8 cellular contexts compared by ENCODE assay signal in the genomic region with DNA sequence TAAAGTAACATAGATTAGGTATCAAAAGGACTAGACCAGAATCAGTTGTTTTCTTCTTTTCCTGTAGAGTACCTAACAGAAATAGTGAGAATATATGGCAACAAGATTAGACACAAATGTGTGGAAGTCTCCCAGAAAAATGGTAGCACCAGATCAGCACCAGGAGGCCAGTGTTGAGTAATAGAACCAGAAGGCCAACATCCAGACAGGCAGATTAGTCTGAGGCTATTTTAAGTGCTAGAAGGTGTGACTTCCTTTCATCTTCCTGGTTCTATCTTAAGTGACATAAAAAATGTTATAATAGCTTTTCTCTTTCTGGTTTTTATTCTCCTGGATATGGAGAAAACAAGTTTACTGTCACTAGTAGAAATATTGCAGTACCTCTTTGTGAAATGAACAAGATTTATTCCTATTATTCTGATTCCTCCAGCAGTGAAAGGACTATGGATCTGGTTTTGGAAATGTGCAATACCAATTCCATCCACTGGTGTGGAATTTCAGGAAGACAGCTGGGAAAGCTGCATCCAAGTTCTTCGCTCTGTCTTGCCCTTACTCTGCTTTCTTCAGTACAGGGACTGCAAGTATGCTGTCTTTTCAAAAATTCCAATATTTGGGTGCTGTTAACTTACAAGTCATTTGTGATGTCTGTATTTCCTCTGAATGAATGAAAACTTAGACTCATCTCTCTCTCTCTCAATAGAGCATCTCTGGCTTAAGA. TPM values are rescaled to one million over a fixed set of nuclear protein-coding genes. Genes with fewer than 3 reads are reported as not detected.
DNase-seq lines count a peak whose midpoint lies in the region; ATAC-seq and TF ChIP-seq lines count a peak whose summit lies in the region.
"Had no signal": no experiment of that assay in that cellular context is flagged by ENCODE, and none has a peak within 500 bp of the region (broad histone marks: within the 10 kb centered on the region; RNA-seq: fewer than 3 reads in every experiment).

No MANE protein-coding gene starts in this region.

- no peak overlapping the region for H3K4ac ChIP-seq in IMR-90 (ENCODE audit: low read depth, low read length)

- H2AK5ac ChIP-seq in IMR-90 (ENCODE audit: low read depth, low read length), result no peak overlapping the region

- TF ChIP-seq RAD21 in IMR-90 (IDR thresholded peaks at IDR 0.05; ENCODE audit: low read length), result 0 out of 2 replicates have a peak, but pooled peaks have one; percentile 5

- ATAC-seq in IMR-90 (ENCODE audit: low read depth) (peak; percentile 56; the same call in 1 of the 2 replicates), foreskin keratinocyte (peak; percentile 76), GM19035 (IDR thresholded peaks at IDR 0.05; ENCODE audit: unreplicated experiment) (no peak), GM21619 (IDR thresholded peaks at IDR 0.05; ENCODE audit: unreplicated experiment) (no peak)

- no peak overlapping the region for H4K91ac ChIP-seq in IMR-90 (ENCODE audit: insufficient read depth, low read depth, low read length)

- no peak overlapping the region for H3K9ac ChIP-seq in IMR-90 (ENCODE audit: low read depth, low read length)

- no peaks in the 10 kb centered on the region for H3K9me3 ChIP-seq in IMR-90 (ENCODE audit: control insufficient read depth, insufficient read depth, low read length)
- H3K9me3 ChIP-seq: suprapubic skin had no signal

- no peak overlapping the region for H3K56ac ChIP-seq in IMR-90 (ENCODE audit: extremely low read depth, insufficient read depth, low read length)

- CTCF ChIA-PET in AG04449 (lab: Yijun Ruan, JAX), result interaction anchor here (0.9 to 3.4 kb wide), 9 partner anchors 8 to 1029 kb away, joined by 3 to 17 read pairs (median 4); a partner anchor contains a TSS
- CTCF ChIA-PET in IMR-90 (lab: Yijun Ruan, JAX), result interaction anchor here (0.7 to 2.1 kb wide), 3 partner anchors 9 to 292 kb away, joined by 3 to 8 read pairs (median 3); no protein-coding TSS in a partner anchor

- H3K36me3 ChIP-seq in IMR-90 (ENCODE audit: control insufficient read depth, insufficient read depth, low read length), result peaks cover 10% of the 10 kb centered on the region

- no TSS peak for BruUV-seq in IMR-90 (replicated peaks; lab: Mats Ljungman, UMichigan)

- DNase-seq in AG04449 (ENCODE audit: low read depth, low spot score), result no peak
- peak; percentile 18 for DNase-seq in IMR-90
- peak; percentile 8 to 28 for DNase-seq in foreskin keratinocyte
- no peak for DNase-seq in NCI-H2196 treated with DMSO at 0.1 percent for 48 hours (lab: John Stamatoyannopoulos, UW; ENCODE audit: unreplicated experiment)
- DNase-seq: NCI-H774 had no signal

- no CpG with 5 or more reads among the region's 1 CpG for WGBS in IMR-90 (ENCODE audit: extremely low coverage in 2 of 2, insufficient read length in 1 of 2), 2 experiments

- no peaks in the 10 kb centered on the region; the same call in 1 of the 2 replicates for H3K9me1 ChIP-seq in IMR-90 (ENCODE audit: insufficient read depth, low read length)

- no peak overlapping the region for H3K18ac ChIP-seq in IMR-90 (ENCODE audit: low read depth, low read length)

- H4K8ac ChIP-seq in IMR-90 (ENCODE audit: low read depth in 2 of 2, low read length in 2 of 2), result no peak overlapping the region

- H2AK9ac ChIP-seq in IMR-90 (replicated peaks; ENCODE audit: low read depth, low read length, poor library complexity), result no peak overlapping the region

- no peaks in the 10 kb centered on the region for H4K20me1 ChIP-seq in IMR-90 (ENCODE audit: insufficient read depth, low read length)

- H3K23ac ChIP-seq in IMR-90 (ENCODE audit: low read depth, low read length), result no peak overlapping the region

- in situ Hi-C loops in IMR-90 (cut with MboI; ENCODE audit: low sequenced_read_pairs), result no loop called here

- POLR2A ChIA-PET in AG04449 (lab: Yijun Ruan, JAX) (interaction anchor here (0.5 kb wide), 1 partner anchor 23 kb away, joined by 4 read pairs; no protein-coding TSS in a partner anchor), IMR-90 (lab: Charles Lee; ENCODE audit: unreplicated experiment) (no interaction called here)

- H2BK20ac ChIP-seq in IMR-90 (ENCODE audit: low read depth, low read length), result no peak overlapping the region

- dilution Hi-C loops in IMR-90 (cut with HindIII; ENCODE audit: low sequenced_read_pairs, unreplicated experiment), result no loop called here

- H2BK5ac ChIP-seq in IMR-90 (ENCODE audit: low read depth, low read length, poor library complexity, severe bottlenecking), result no peak overlapping the region

- no peak overlapping the region for H3K14ac ChIP-seq in IMR-90 (replicated peaks; ENCODE audit: low read depth, low read length)

- H3K27ac ChIP-seq in IMR-90 (ENCODE audit: insufficient read depth, low read length) (no peak overlapping the region), foreskin keratinocyte (no peak overlapping the region)
- H3K27ac ChIP-seq: suprapubic skin had no signal

- H3K4me1 ChIP-seq in IMR-90 (ENCODE audit: control insufficient read depth, insufficient read depth, low read length) (no peaks in the 10 kb centered on the region), foreskin keratinocyte (no peaks in the 10 kb centered on the region)
- H3K4me1 ChIP-seq: suprapubic skin had no signal

- TF ChIP-seq CTCF in AG04449 (IDR thresholded peaks at IDR 0.05; ENCODE audit: insufficient read depth, low read length, missing control alignments) (peak; percentile 31), IMR-90 (conservative IDR thresholded peaks at IDR 0.05; ENCODE audit: low read depth, low read length) (peak; percentile 39), foreskin keratinocyte (conservative IDR thresholded peaks at IDR 0.05) (peak; percentile 57)

- no peak for TF ChIP-seq POLR2A in IMR-90 (IDR thresholded peaks at IDR 0.05; ENCODE audit: low read depth, low read length)

- H2BK120ac ChIP-seq in IMR-90 (ENCODE audit: low read depth, low read length), result no peak overlapping the region

- H3K79me1 ChIP-seq in IMR-90 (ENCODE audit: low read depth in 1 of 2, low read length in 2 of 2), result no peaks in the 10 kb centered on the region

- H2BK15ac ChIP-seq in IMR-90 (ENCODE audit: low read depth, low read length), result no peak overlapping the region

- H3K4me2 ChIP-seq in IMR-90 (ENCODE audit: low read depth, low read length), result no peak overlapping the region

- intact Hi-C loops in IMR-90 (cut with micrococcal nuclease), result no loop called here

- no peak overlapping the region for H2AFZ ChIP-seq in IMR-90 (replicated peaks; ENCODE audit: low read length, poor library complexity)

- H3K27me3 ChIP-seq in IMR-90 (ENCODE audit: control insufficient read depth, insufficient read depth, low read length), result no peaks in the 10 kb centered on the region
- H3K27me3 ChIP-seq in foreskin keratinocyte, result no peaks in the 10 kb centered on the region
- H3K27me3 ChIP-seq: suprapubic skin had no signal

- no peak overlapping the region for H3K4me3 ChIP-seq in AG04449 (ENCODE audit: low read depth, low read length)
- no peak overlapping the region for H3K4me3 ChIP-seq in IMR-90 (ENCODE audit: insufficient read depth, low read depth, low read length)
- H3K4me3 ChIP-seq: suprapubic skin had no signal

- H4K5ac ChIP-seq in IMR-90 (ENCODE audit: low read depth, low read length), result no peak overlapping the region

TF ChIP-seq in IMR-90, 13 proteins besides CTCF, POLR2A, EP300 and RAD21:
- TF ChIP-seq FOS (IDR thresholded peaks at IDR 0.05; ENCODE audit: low read depth, low read length) (no peak), NFE2L2 (IDR thresholded peaks at IDR 0.05; ENCODE audit: low read depth, low read length) (no peak)
- TF ChIP-seq, protein P1, sequence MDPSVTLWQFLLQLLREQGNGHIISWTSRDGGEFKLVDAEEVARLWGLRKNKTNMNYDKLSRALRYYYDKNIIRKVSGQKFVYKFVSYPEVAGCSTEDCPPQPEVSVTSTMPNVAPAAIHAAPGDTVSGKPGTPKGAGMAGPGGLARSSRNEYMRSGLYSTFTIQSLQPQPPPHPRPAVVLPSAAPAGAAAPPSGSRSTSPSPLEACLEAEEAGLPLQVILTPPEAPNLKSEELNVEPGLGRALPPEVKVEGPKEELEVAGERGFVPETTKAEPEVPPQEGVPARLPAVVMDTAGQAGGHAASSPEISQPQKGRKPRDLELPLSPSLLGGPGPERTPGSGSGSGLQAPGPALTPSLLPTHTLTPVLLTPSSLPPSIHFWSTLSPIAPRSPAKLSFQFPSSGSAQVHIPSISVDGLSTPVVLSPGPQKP (IDR thresholded peaks at IDR 0.05; ENCODE audit: borderline replicate concordance, low read depth, low read length), result no peak
TF ChIP-seq in IMR-90: peak in this region for 0.

RNA-seq across cellular contexts. Expression of a gene that starts 39.1 kb away (rescaled TPM):
- total RNA-seq in IMR-90 (2012; rRNA removed) (2.5 and 3.9 TPM in 2 replicates), foreskin keratinocyte (2.3 and 2.4 TPM in 2 replicates)
- polyA plus RNA-seq in IMR-90 (2012; rRNA removed) (1.6 and 1.7 TPM in 2 replicates), foreskin keratinocyte (1.5 and 1.7 TPM in 2 replicates)
- 0.18 and 0.41 TPM in 2 replicates for polyA plus RNA-seq in IMR-90 (2012; cell fraction: cytosol; rRNA removed)
- 0.08 and 1.3 TPM in 2 replicates for polyA plus RNA-seq in IMR-90 (2012; cell fraction: nucleus; rRNA removed; ENCODE audit: low replicate concordance)

RNA-seq across cellular contexts. Expression of a gene that starts 39.1 kb away (rescaled TPM):
- total RNA-seq in IMR-90 (2012; rRNA removed) (17.2 and 26.7 TPM in 2 replicates), foreskin keratinocyte (15.0 and 16.5 TPM in 2 replicates)
- polyA plus RNA-seq in IMR-90 (2012; rRNA removed) (9.6 and 10.1 TPM in 2 replicates), foreskin keratinocyte (7.5 and 9.3 TPM in 2 replicates)
- polyA plus RNA-seq in IMR-90 (2012; cell fraction: cytosol; rRNA removed), result 1.1 and 1.7 TPM in 2 replicates
- polyA plus RNA-seq in IMR-90 (2012; cell fraction: nucleus; rRNA removed; ENCODE audit: low replicate concordance), result 2.7 and 25.9 TPM in 2 replicates

RNA-seq across cellular contexts. Expression of a gene that starts 39.8 kb away (rescaled TPM):
- total RNA-seq in IMR-90 (2012; rRNA removed) (28.9 and 33.1 TPM in 2 replicates), foreskin keratinocyte (6.6 TPM in 2 replicates)
- polyA plus RNA-seq in IMR-90 (2012; rRNA removed) (3.7 and 4.1 TPM in 2 replicates), foreskin keratinocyte (1.2 and 1.5 TPM in 2 replicates)
- 1.3 and 2.4 TPM in 2 replicates for polyA plus RNA-seq in IMR-90 (2012; cell fraction: cytosol; rRNA removed)
- polyA plus RNA-seq in IMR-90 (2012; cell fraction: nucleus; rRNA removed; ENCODE audit: low replicate concordance), result 1.2 and 4.6 TPM in 2 replicates

RNA-seq across cellular contexts. Expression of a gene that starts 57.9 kb away (rescaled TPM):
- total RNA-seq in IMR-90 (2012; rRNA removed), result 15.1 and 25.6 TPM in 2 replicates
- polyA plus RNA-seq in IMR-90 (2012; rRNA removed), result 5.9 and 7.5 TPM in 2 replicates
- polyA plus RNA-seq in IMR-90 (2012; cell fraction: cytosol; rRNA removed), result 2.0 and 4.7 TPM in 2 replicates
- polyA plus RNA-seq in IMR-90 (2012; cell fraction: nucleus; rRNA removed; ENCODE audit: low replicate concordance), result 1.2 and 4.0 TPM in 2 replicates
- 8.1 and 8.8 TPM in 2 replicates for total RNA-seq in foreskin keratinocyte
- 2.6 and 3.4 TPM in 2 replicates for polyA plus RNA-seq in foreskin keratinocyte

RNA-seq across cellular contexts. Expression of a gene that starts 58.0 kb away (rescaled TPM):
- 37.1 and 50.3 TPM in 2 replicates for total RNA-seq in IMR-90 (2012; rRNA removed)
- 14.2 and 19.1 TPM in 2 replicates for polyA plus RNA-seq in IMR-90 (2012; rRNA removed)
- polyA plus RNA-seq in IMR-90 (2012; cell fraction: cytosol; rRNA removed), result 6.5 and 7.6 TPM in 2 replicates
- polyA plus RNA-seq in IMR-90 (2012; cell fraction: nucleus; rRNA removed; ENCODE audit: low replicate concordance), result 2.9 and 8.0 TPM in 2 replicates
- total RNA-seq in foreskin keratinocyte, result 37.4 and 39.1 TPM in 2 replicates
- 9.4 and 12.0 TPM in 2 replicates for polyA plus RNA-seq in foreskin keratinocyte

Comparison
In these comparisons a context has a peak if more than half of its experiments do, and no peak if none do; other contexts are left out.
1. DNase-seq: peak in IMR-90 (single experiment) and foreskin keratinocyte (2 of 2); none in AG04449 (single experiment) and NCI-H2196 treated with DMSO at 0.1 percent for 48 hours (single experiment).
2. ATAC-seq: peak in IMR-90 (single experiment) and foreskin keratinocyte (single experiment); none in GM19035 (single experiment) and GM21619 (single experiment).
3. Peak in every context shown above with its lines, with median percentiles within 50 percentile points of each other: CTCF ChIP-seq.